In the genomic region with DNA sequence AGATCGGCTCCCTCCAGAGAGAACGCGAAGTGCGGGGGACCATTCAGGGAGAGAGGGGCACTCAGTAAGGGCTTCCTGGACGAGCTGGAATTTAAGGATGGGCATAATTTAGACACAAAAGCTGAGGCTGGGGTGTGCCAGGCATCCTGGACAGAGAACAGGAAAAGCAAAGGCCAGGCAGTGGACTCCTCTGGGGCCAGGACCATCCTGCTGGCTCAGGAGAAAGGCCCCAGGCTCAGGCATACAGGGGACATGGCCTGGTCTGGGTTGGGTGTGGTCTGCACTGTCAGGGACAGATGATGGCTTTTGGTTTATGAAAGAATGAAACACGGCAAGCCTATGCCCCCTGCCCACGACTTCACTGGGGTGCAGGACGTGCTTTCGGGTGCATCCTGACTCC, we compare ENCODE assay signal across 24 cellular contexts. TPM values are rescaled to one million over a fixed set of nuclear protein-coding genes. Genes with fewer than 3 reads are reported as not detected.
"Had no signal": no experiment of that assay in that cellular context is flagged by ENCODE, and none has a peak within 500 bp of the region (broad histone marks: within the 10 kb centered on the region; RNA-seq: fewer than 3 reads in every experiment).

No MANE protein-coding gene starts in this region.

- H3K36me3 ChIP-seq: pancreas had no signal

- DNase-seq: activated CD4-positive, alpha-beta memory T cell treated with anti-CD3 and anti-CD28 coated beads for 36 hours; activated CD8-positive, alpha-beta memory T cell treated with anti-CD3 and anti-CD28 coated beads, Interleukin-2, amount 10 ng/mL, durations not matched to agents 7 days and 5 days; activated naive CD4-positive, alpha-beta T cell; activated naive CD8-positive, alpha-beta T cell treated with anti-CD3 and anti-CD28 coated beads for 36 hours; activated T-cell treated with anti-CD3 and anti-CD28 coated beads, Interleukin-2, amount 50 U/mL, for 1 hour; amniotic stem cell; caudate nucleus; endodermal cell; erythroblast; foreskin melanocyte; glutamatergic neuron; hypothalamus; naive B cell; stimulated activated CD4-positive, alpha-beta T cell treated with anti-CD3 and anti-CD28 coated beads, Interleukin-2, amount 100 ng/mL, for 24 hours; SW 1271; T-helper 2 cell; trophoblast cell had no signal

- H3K27me3 Mint-ChIP-seq: activated CD4-positive, alpha-beta memory T cell treated with anti-CD3 and anti-CD28 coated beads for 36 hours; activated CD8-positive, alpha-beta memory T cell treated with anti-CD3 and anti-CD28 coated beads, Interleukin-2, amount 10 ng/mL, durations not matched to agents 7 days and 5 days; activated T-helper 17 cell treated with anti-CD3 and anti-CD28 coated beads, Interleukin-2, amount 50 U/mL, for 72 hours; memory B cell; stimulated activated naive CD8-positive, alpha-beta T cell treated with anti-CD3 and anti-CD28 coated beads, Interleukin-15, Interleukin-2, amounts not matched to agents 100 ng/mL and 50 ng/mL, for 24 hours had no signal

- ATAC-seq: activated CD8-positive, alpha-beta memory T cell treated with anti-CD3 and anti-CD28 coated beads, Interleukin-2, amount 10 ng/mL, durations not matched to agents 7 days and 5 days; activated T-helper 17 cell treated with anti-CD3 and anti-CD28 coated beads, Interleukin-2, amount 50 U/mL, for 72 hours; pancreas had no signal

- H3K4me1 Mint-ChIP-seq: activated CD8-positive, alpha-beta memory T cell treated with anti-CD3 and anti-CD28 coated beads, Interleukin-2, amount 10 ng/mL, durations not matched to agents 7 days and 5 days; activated naive CD8-positive, alpha-beta T cell treated with anti-CD3 and anti-CD28 coated beads for 36 hours; activated T-helper 17 cell treated with anti-CD3 and anti-CD28 coated beads, Interleukin-2, amount 50 U/mL, for 72 hours; memory B cell; naive B cell had no signal

- H3K27me3 ChIP-seq: pancreas had no signal

- H3K4me1 ChIP-seq: pancreas had no signal

- H3K27ac Mint-ChIP-seq: activated CD4-positive, alpha-beta memory T cell treated with anti-CD3 and anti-CD28 coated beads for 36 hours; activated CD8-positive, alpha-beta memory T cell treated with anti-CD3 and anti-CD28 coated beads, Interleukin-2, amount 10 ng/mL, durations not matched to agents 7 days and 5 days; activated naive CD8-positive, alpha-beta T cell treated with anti-CD3 and anti-CD28 coated beads for 36 hours; activated T-helper 17 cell treated with anti-CD3 and anti-CD28 coated beads, Interleukin-2, amount 50 U/mL, for 72 hours; memory B cell; stimulated activated naive CD8-positive, alpha-beta T cell treated with anti-CD3 and anti-CD28 coated beads, Interleukin-15, Interleukin-2, amounts not matched to agents 100 ng/mL and 50 ng/mL, for 24 hours had no signal

- H3K36me3 Mint-ChIP-seq: activated CD4-positive, alpha-beta memory T cell treated with anti-CD3 and anti-CD28 coated beads for 36 hours; activated CD8-positive, alpha-beta memory T cell treated with anti-CD3 and anti-CD28 coated beads, Interleukin-2, amount 10 ng/mL, durations not matched to agents 7 days and 5 days; activated naive CD8-positive, alpha-beta T cell treated with anti-CD3 and anti-CD28 coated beads for 36 hours; naive B cell had no signal

- H3K4me3 ChIP-seq: dorsolateral prefrontal cortex, pancreas had no signal

- H3K9me3 ChIP-seq: pancreas had no signal

- H3K27ac ChIP-seq: pancreas, VCaP had no signal

- H3K4me3 Mint-ChIP-seq: activated CD4-positive, alpha-beta memory T cell treated with anti-CD3 and anti-CD28 coated beads for 36 hours; activated CD8-positive, alpha-beta memory T cell treated with anti-CD3 and anti-CD28 coated beads, Interleukin-2, amount 10 ng/mL, durations not matched to agents 7 days and 5 days; activated naive CD8-positive, alpha-beta T cell treated with anti-CD3 and anti-CD28 coated beads for 36 hours; activated T-helper 17 cell treated with anti-CD3 and anti-CD28 coated beads, Interleukin-2, amount 50 U/mL, for 72 hours; endodermal cell; memory B cell; naive B cell; stimulated activated naive CD8-positive, alpha-beta T cell treated with anti-CD3 and anti-CD28 coated beads, Interleukin-15, Interleukin-2, amounts not matched to agents 100 ng/mL and 50 ng/mL, for 24 hours had no signal

- H3K9me3 Mint-ChIP-seq: activated CD4-positive, alpha-beta memory T cell treated with anti-CD3 and anti-CD28 coated beads for 36 hours; activated naive CD8-positive, alpha-beta T cell treated with anti-CD3 and anti-CD28 coated beads for 36 hours; activated T-helper 17 cell treated with anti-CD3 and anti-CD28 coated beads, Interleukin-2, amount 50 U/mL, for 72 hours; endodermal cell; memory B cell; naive B cell; stimulated activated naive CD8-positive, alpha-beta T cell treated with anti-CD3 and anti-CD28 coated beads, Interleukin-15, Interleukin-2, amounts not matched to agents 100 ng/mL and 50 ng/mL, for 24 hours had no signal

RNA-seq across cellular contexts. Expression of gene DOC2B, which starts 48.9 kb away (rescaled TPM):
- polyA plus RNA-seq: keratinocyte had no signal
